In genomic region chr14:105479438-105480164, GRCh38 we compare ENCODE assay signal across 1 cellular context.
TF ChIP-seq lines count a peak whose summit lies in the region.

No MANE protein-coding gene starts in this region.

TF ChIP-seq in A549, 52 proteins besides CTCF, POLR2A, EP300 and RAD21:
- TF ChIP-seq NPAS2 (CRISPR knock-in tag; IDR thresholded peaks at IDR 0.05; ENCODE audit: borderline replicate concordance) (0 out of 2 replicates have a peak, but pooled peaks have one; percentile 20), HEYL (CRISPR knock-in tag; IDR thresholded peaks at IDR 0.05) (no peak)
